ENCODE assay signal across 8 cellular contexts in the genomic region with DNA sequence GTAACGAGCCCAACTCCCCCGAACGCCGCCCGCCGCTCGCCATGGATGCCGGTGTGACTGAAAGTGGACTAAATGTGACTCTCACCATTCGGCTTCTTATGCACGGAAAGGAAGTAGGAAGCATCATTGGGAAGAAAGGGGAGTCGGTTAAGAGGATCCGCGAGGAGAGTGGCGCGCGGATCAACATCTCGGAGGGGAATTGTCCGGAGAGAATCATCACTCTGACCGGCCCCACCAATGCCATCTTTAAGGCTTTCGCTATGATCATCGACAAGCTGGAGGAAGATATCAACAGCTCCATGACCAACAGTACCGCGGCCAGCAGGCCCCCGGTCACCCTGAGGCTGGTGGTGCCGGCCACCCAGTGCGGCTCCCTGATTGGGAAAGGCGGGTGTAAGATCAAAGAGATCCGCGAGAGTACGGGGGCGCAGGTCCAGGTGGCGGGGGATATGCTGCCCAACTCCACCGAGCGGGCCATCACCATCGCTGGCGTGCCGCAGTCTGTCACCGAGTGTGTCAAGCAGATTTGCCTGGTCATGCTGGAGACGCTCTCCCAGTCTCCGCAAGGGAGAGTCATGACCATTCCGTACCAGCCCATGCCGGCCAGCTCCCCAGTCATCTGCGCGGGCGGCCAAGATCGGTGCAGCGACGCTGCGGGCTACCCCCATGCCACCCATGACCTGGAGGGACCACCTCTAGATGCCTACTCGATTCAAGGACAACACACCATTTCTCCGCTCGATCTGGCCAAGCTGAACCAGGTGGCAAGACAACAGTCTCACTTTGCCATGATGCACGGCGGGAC. TPM values are rescaled to one million over a fixed set of nuclear protein-coding genes. Genes with fewer than 3 reads are reported as not detected.
DNase-seq lines count a peak whose midpoint lies in the region; ATAC-seq and TF ChIP-seq lines count a peak whose summit lies in the region.

No MANE protein-coding gene starts in this region.

- H3K27ac ChIP-seq in fibroblast of lung (ENCODE audit: insufficient read depth, low read length) (peak overlapping the region; percentile 99), tibial nerve (peak overlapping the region; percentile 98 to 100 (median 100))

- peak; percentile 51 for DNase-seq in NCI-H2227 (lab: John Stamatoyannopoulos, UW; ENCODE audit: unreplicated experiment)
- no peak for DNase-seq in NCI-H2227 treated with DMSO at 0.1 percent for 48 hours (lab: John Stamatoyannopoulos, UW)
- peak; percentile 17 to 33 for DNase-seq in NCI-H1930 (lab: John Stamatoyannopoulos, UW)
- peak; percentile 37 for DNase-seq in activated T-cell treated with anti-CD3 and anti-CD28 coated beads, Interleukin-2, amount 50 U/mL, for 4 hours
- DNase-seq in fibroblast of lung (ENCODE audit: low read depth in 2 of 2) = peak; percentile 55 to 56
- DNase-seq in natural killer cell = peak; percentile 52
- peak in 1 of 2 donors; percentile 56 for DNase-seq in tibial nerve (ENCODE audit: low spot score in 2 of 2)

- TF ChIP-seq CTCF in fibroblast of lung (conservative IDR thresholded peaks at IDR 0.05 in 1 of 2, IDR thresholded peaks at IDR 0.05 in 1 of 2; ENCODE audit: low read depth in 1 of 2, low read length in 2 of 2) (no peak), natural killer cell (IDR thresholded peaks at IDR 0.05) (no peak), tibial nerve (IDR thresholded peaks at IDR 0.05) (peak in 1 of 5 experiments; percentile 16)

- H3K4me1 Mint-ChIP-seq in activated T-cell treated with anti-CD3 and anti-CD28 coated beads, Interleukin-2, amount 50 U/mL, for 4 hours (ENCODE audit: low read depth) = peaks cover 49% of the 10 kb centered on the region
- peaks cover 78 to 83% of the 10 kb centered on the region in 2 donors for H3K4me1 Mint-ChIP-seq in natural killer cell

- peaks cover 41% of the 10 kb centered on the region for H3K36me3 Mint-ChIP-seq in activated T-cell treated with anti-CD3 and anti-CD28 coated beads, Interleukin-2, amount 50 U/mL, for 4 hours (ENCODE audit: insufficient read depth)
- peaks cover 6% of the 10 kb centered on the region for H3K36me3 Mint-ChIP-seq in natural killer cell

- H3K27me3 ChIP-seq in fibroblast of lung (ENCODE audit: control insufficient read depth, insufficient read depth, low read length) (no peaks in the 10 kb centered on the region), tibial nerve (no peaks in the 10 kb centered on the region)

- H3K4me1 ChIP-seq in fibroblast of lung (ENCODE audit: control insufficient read depth, extremely low read depth, insufficient read depth, low read length) = peaks cover 10% of the 10 kb centered on the region
- peaks cover 0 to 59% (median 40%) of the 10 kb centered on the region in 4 donors for H3K4me1 ChIP-seq in tibial nerve

- H3K36me3 ChIP-seq in fibroblast of lung (ENCODE audit: control insufficient read depth, insufficient read depth, low read length) (peaks cover 11% of the 10 kb centered on the region), tibial nerve (peaks cover 0 to 26% (median 0%) of the 10 kb centered on the region in 3 donors)

- H3K79me2 ChIP-seq in fibroblast of lung (ENCODE audit: control insufficient read depth, insufficient read depth, low read length) = peaks cover 31% of the 10 kb centered on the region

- H3K9me3 Mint-ChIP-seq in activated T-cell treated with anti-CD3 and anti-CD28 coated beads, Interleukin-2, amount 50 U/mL, for 4 hours = no peaks in the 10 kb centered on the region
- H3K9me3 Mint-ChIP-seq in natural killer cell = no peaks in the 10 kb centered on the region

- H4K20me1 ChIP-seq in fibroblast of lung (ENCODE audit: control insufficient read depth, extremely low read depth, insufficient read depth, low read length) = no peaks in the 10 kb centered on the region

- H3K27ac Mint-ChIP-seq in natural killer cell = peak overlapping the region; percentile 99 to 100

- no peak overlapping the region for H2AFZ ChIP-seq in fibroblast of lung (ENCODE audit: low read length)

- ATAC-seq in activated T-cell treated with anti-CD3 and anti-CD28 coated beads, Interleukin-2, amount 50 U/mL, for 4 hours = peak; percentile 4 to 9
- ATAC-seq in natural killer cell (peak in 1 of 3 donors; percentile 5), HG03469 (IDR thresholded peaks at IDR 0.05; ENCODE audit: unreplicated experiment) (no peak)

- H3K9me3 ChIP-seq in fibroblast of lung (ENCODE audit: control insufficient read depth, insufficient read depth, low read depth, low read length) (no peaks in the 10 kb centered on the region), tibial nerve (no peaks in the 10 kb centered on the region)

- peak overlapping the region; percentile 89 for H3K9ac ChIP-seq in fibroblast of lung (ENCODE audit: insufficient read depth, low read length)

- WGBS in tibial nerve, 2 donors = 0 to 1% methylated on average over 27 to 43 of the region's 54 CpGs

- intact Hi-C loops in natural killer cell (cut with micrococcal nuclease) = loop anchor here (1.0 to 5.0 kb wide), 5 partner anchors 20 to 261 kb away; partner anchors contain the start of genes GMCL1 and SNRPG

- no peaks in the 10 kb centered on the region for H3K27me3 Mint-ChIP-seq in activated T-cell treated with anti-CD3 and anti-CD28 coated beads, Interleukin-2, amount 50 U/mL, for 4 hours (ENCODE audit: low read depth)
- H3K27me3 Mint-ChIP-seq in natural killer cell (ENCODE audit: low read depth in 2 of 2) = no peaks in the 10 kb centered on the region

- H3K4me3 ChIP-seq in fibroblast of lung (replicated peaks in 1 of 4; ENCODE audit: control extremely low read depth in 1 of 4, insufficient read depth in 1 of 4, low read depth in 3 of 4, low read length in 4 of 4) (peak overlapping the region; percentile 79 to 98 (median 88)), tibial nerve (peak overlapping the region; percentile 62 to 90 (median 78))

- peak overlapping the region; percentile 99 for H3K4me2 ChIP-seq in fibroblast of lung (ENCODE audit: extremely low read depth, insufficient read depth, low read length)

- peak overlapping the region; percentile 98 for H3K4me3 Mint-ChIP-seq in activated T-cell treated with anti-CD3 and anti-CD28 coated beads, Interleukin-2, amount 50 U/mL, for 4 hours
- H3K4me3 Mint-ChIP-seq in natural killer cell = peak overlapping the region; percentile 97

- no peak for TF ChIP-seq POLR2A in tibial nerve (IDR thresholded peaks at IDR 0.05)

- TF ChIP-seq EP300 in tibial nerve (IDR thresholded peaks at IDR 0.05) = peak in 1 of 2 donors; percentile 39

RNA-seq across cellular contexts. Expression of gene PCBP1, which starts 0.6 kb away (rescaled TPM):
- 100 to 1,000 TPM; 427 to 493 (median 462) TPM for total RNA-seq in activated T-cell treated with anti-CD3 and anti-CD28 coated beads, Interleukin-2, amount 50 U/mL, for 4 hours
- 30.6 and 42.1 TPM in 2 replicates for total RNA-seq in fibroblast of lung
- 104 and 143 TPM in 2 replicates for polyA plus RNA-seq in fibroblast of lung
- 237 and 312 TPM in 2 replicates for polyA plus RNA-seq in fibroblast of lung (2012)
- polyA minus RNA-seq in fibroblast of lung (ENCODE audit: low replicate concordance) = 137 and 144 TPM in 2 replicates
- total RNA-seq in natural killer cell = 100 to 1,000 TPM; 329 to 358 (median 352) TPM
- 100 to 1,000 TPM; 157 to 203 (median 188) TPM for total RNA-seq in tibial nerve
